Comparison of ENCODE assay signal across 8 cellular contexts in genomic region chr2:10812362-10813084, GRCh38. TPM values are rescaled to one million over a fixed set of nuclear protein-coding genes. Genes with fewer than 3 reads are reported as not detected.
DNase-seq lines count a peak whose midpoint lies in the region; ATAC-seq, FAIRE-seq and TF ChIP-seq lines count a peak whose summit lies in the region.

Gene PDIA6 (minus strand): TSS chr2:10812785. CDS start chr2:10812696, 89 bp downstream.

- H3K9me3 Mint-ChIP-seq in WTC11, result no peaks in the 10 kb centered on the region
- H3K9me3 Mint-ChIP-seq in immature natural killer cell, result no peaks in the 10 kb centered on the region

- peaks cover 14% of the 10 kb centered on the region for H3K36me3 Mint-ChIP-seq in WTC11
- peaks cover 0 to 4% (median 0%) of the 10 kb centered on the region in 3 donors for H3K36me3 Mint-ChIP-seq in immature natural killer cell

- peak within 1 kb of the TSS; percentile 89 for H3K27ac Mint-ChIP-seq in WTC11
- peak within 1 kb of the TSS; percentile 82 to 92 (median 85) for H3K27ac Mint-ChIP-seq in immature natural killer cell

- TF ChIP-seq CTCF in WTC11 (IDR thresholded peaks at IDR 0.05), result no peak
- TF ChIP-seq CTCF in bronchial epithelial cell (IDR thresholded peaks at IDR 0.05; ENCODE audit: insufficient read depth, low read length, severe bottlenecking), result no peak

- DNase-seq in AG08396 (ENCODE audit: low spot score) (peak; percentile 99), NCI-H226 (peak; percentile 93), WTC11 (ENCODE audit: low spot score) (peak; percentile 97), bronchial epithelial cell (ENCODE audit: low read depth) (peak; percentile 83), immature natural killer cell (peak; percentile 97 to 98 (median 97)), smooth muscle cell of the brain vasculature (ENCODE audit: low read depth, low spot score) (peak; percentile 87)

- H3K27me3 ChIP-seq in bronchial epithelial cell (ENCODE audit: control insufficient read depth, insufficient read depth, low read length), result no peaks in the 10 kb centered on the region

- H3K36me3 ChIP-seq in bronchial epithelial cell (ENCODE audit: control insufficient read depth, insufficient read depth, low read length), result no peaks in the 10 kb centered on the region

- no peak for FAIRE-seq in bronchial epithelial cell (lab: Jason Lieb, UNC)

- peak within 1 kb of the TSS; percentile 88 for H3K4me3 Mint-ChIP-seq in WTC11
- H3K4me3 Mint-ChIP-seq in immature natural killer cell, result peak within 1 kb of the TSS; percentile 88 to 94 (median 91)

- CTCF ChIA-PET in WTC11 (lab: Charles Lee), result interaction anchor here (1.0 to 2.0 kb wide), 10 partner anchors 12 to 634 kb away, joined by 3 to 19 read pairs (median 6); a partner anchor contains a TSS

- POLR2A ChIA-PET in WTC11 (lab: Charles Lee), result interaction anchor here (0.6 to 1.0 kb wide), 2 partner anchors 10 to 320 kb away, joined by 3 to 5 read pairs; a partner anchor contains a TSS

- H3K4me3 ChIP-seq in bronchial epithelial cell (ENCODE audit: low read depth, low read length), result peak within 1 kb of the TSS; percentile 59

- ATAC-seq in GM19023 (IDR thresholded peaks at IDR 0.05; ENCODE audit: unreplicated experiment), result peak; percentile 90
- peak; percentile 88 for ATAC-seq in HG03196 (IDR thresholded peaks at IDR 0.05; ENCODE audit: unreplicated experiment)
- peak; percentile 91 for ATAC-seq in WTC11

- H3K4me1 Mint-ChIP-seq in WTC11, result peaks cover 40% of the 10 kb centered on the region
- H3K4me1 Mint-ChIP-seq in immature natural killer cell, result peaks cover 40 to 49% of the 10 kb centered on the region in 2 donors

- no peaks in the 10 kb centered on the region for H3K27me3 Mint-ChIP-seq in WTC11 (ENCODE audit: low read depth)
- peaks cover 0 to 23% (median 13%) of the 10 kb centered on the region in 3 donors for H3K27me3 Mint-ChIP-seq in immature natural killer cell (ENCODE audit: low read depth in 3 of 3)

TF ChIP-seq in WTC11, 78 proteins besides CTCF, POLR2A, EP300 and RAD21 (continues in another document):
- peak; percentile 43; the same call in 1 of the 2 replicates for TF ChIP-seq FOXK1 (CRISPR knock-in tag; IDR thresholded peaks at IDR 0.05)
- TF ChIP-seq HMGA2 (CRISPR knock-in tag; IDR thresholded peaks at IDR 0.05), result no peak
- TF ChIP-seq ATF6 (CRISPR knock-in tag; IDR thresholded peaks at IDR 0.05), result no peak
- TF ChIP-seq ZNF263 (CRISPR knock-in tag; IDR thresholded peaks at IDR 0.05; ENCODE audit: low read depth), result no peak
- peak; percentile 76; the same call in 1 of the 2 replicates for TF ChIP-seq ZNF121 (CRISPR knock-in tag; IDR thresholded peaks at IDR 0.05)
- TF ChIP-seq GABPB1 (CRISPR knock-in tag; IDR thresholded peaks at IDR 0.05), result peak; percentile 49; the same call in 1 of the 2 replicates
- no peak for TF ChIP-seq MLX (CRISPR knock-in tag; IDR thresholded peaks at IDR 0.05)
- 0 out of 2 replicates have a peak, but pooled peaks have one; percentile 35 for TF ChIP-seq CREM (CRISPR knock-in tag; IDR thresholded peaks at IDR 0.05)
- 0 out of 2 replicates have a peak, but pooled peaks have one; percentile 14 for TF ChIP-seq ELF4 (CRISPR knock-in tag; IDR thresholded peaks at IDR 0.05; ENCODE audit: low read depth)
- TF ChIP-seq GTF2I (CRISPR knock-in tag; conservative IDR thresholded peaks at IDR 0.05), result no peak
- TF ChIP-seq CBFB (CRISPR knock-in tag; IDR thresholded peaks at IDR 0.05; ENCODE audit: low read depth), result 0 out of 2 replicates have a peak, but pooled peaks have one; percentile 59
- no peak for TF ChIP-seq NR1H2 (CRISPR knock-in tag; IDR thresholded peaks at IDR 0.05)
- peak; percentile 77 for TF ChIP-seq TP53 (CRISPR knock-in tag; IDR thresholded peaks at IDR 0.05)
- peak; percentile 50; the same call in 1 of the 2 replicates for TF ChIP-seq USF2 (CRISPR knock-in tag; IDR thresholded peaks at IDR 0.05)
- TF ChIP-seq NR3C1 (CRISPR knock-in tag; conservative IDR thresholded peaks at IDR 0.05; ENCODE audit: low read depth), result 0 out of 2 replicates have a peak, but pooled peaks have one; percentile 66
- TF ChIP-seq TCF7 (CRISPR knock-in tag; IDR thresholded peaks at IDR 0.05; ENCODE audit: low read depth), result 0 out of 2 replicates have a peak, but pooled peaks have one; percentile 24
- peak; percentile 97 for TF ChIP-seq SP1 (CRISPR knock-in tag; conservative IDR thresholded peaks at IDR 0.05)
- TF ChIP-seq FOXP1 (CRISPR knock-in tag; IDR thresholded peaks at IDR 0.05; ENCODE audit: borderline replicate concordance), result peak; percentile 86
- peak; percentile 54; the same call in 1 of the 2 replicates for TF ChIP-seq FOXP4 (CRISPR knock-in tag; IDR thresholded peaks at IDR 0.05)
- TF ChIP-seq ZNF232 (CRISPR knock-in tag; IDR thresholded peaks at IDR 0.05), result peak; percentile 33; the same call in 1 of the 2 replicates
- TF ChIP-seq E2F5 (CRISPR knock-in tag; IDR thresholded peaks at IDR 0.05), result peak; percentile 25; the same call in 1 of the 2 replicates
- 0 out of 2 replicates have a peak, but pooled peaks have one; percentile 35 for TF ChIP-seq ETV6 (CRISPR knock-in tag; IDR thresholded peaks at IDR 0.05)

RNA-seq across cellular contexts. Expression of gene PDIA6, which starts in this region (rescaled TPM):
- 331 to 344 TPM (median 340 TPM) in 3 replicates for total RNA-seq in WTC11 (2021)
- 418 and 582 TPM in 2 replicates for total RNA-seq in bronchial epithelial cell
- polyA plus RNA-seq in immature natural killer cell, result 100 to 1,000 TPM; 216 to 424 (median 229) TPM

Comparison
In these comparisons a context has a peak if more than half of its experiments do, and no peak if none do; other contexts are left out.
1. Peak in every context shown above with its lines: DNase-seq, ATAC-seq and H3K4me3 ChIP-seq.